ENCODE assay signal across 10 cellular contexts in genomic region chr12:27193854-27194544, GRCh38. TPM values are rescaled to one million over a fixed set of nuclear protein-coding genes. Genes with fewer than 3 reads are reported as not detected.
DNase-seq lines count a peak whose midpoint lies in the region; ATAC-seq and TF ChIP-seq lines count a peak whose summit lies in the region.
"Had no signal": no experiment of that assay in that cellular context is flagged by ENCODE, and none has a peak within 500 bp of the region (broad histone marks: within the 10 kb centered on the region; RNA-seq: fewer than 3 reads in every experiment).

No MANE protein-coding gene starts in this region.

- no peaks in the 10 kb centered on the region for H3K36me3 Mint-ChIP-seq in activated T-cell treated with anti-CD3 and anti-CD28 coated beads, Interleukin-2, amount 50 U/mL, for 72 hours (ENCODE audit: insufficient read depth in 2 of 2)

- H3K4me3 ChIP-seq in ascending aorta (no peak overlapping the region), cardiac muscle cell (no peak overlapping the region), prostate gland (no peak overlapping the region), thyroid gland (replicated peaks in 1 of 3) (no peak overlapping the region)

- H3K9me3 ChIP-seq in ascending aorta = no peaks in the 10 kb centered on the region
- no peaks in the 10 kb centered on the region for H3K9me3 ChIP-seq in cardiac muscle cell (ENCODE audit: low read depth)
- H3K9me3 ChIP-seq in prostate gland = no peaks in the 10 kb centered on the region
- H3K9me3 ChIP-seq in thyroid gland = no peaks in the 10 kb centered on the region

- H3K27me3 ChIP-seq in ascending aorta = no peaks in the 10 kb centered on the region
- no peaks in the 10 kb centered on the region for H3K27me3 ChIP-seq in cardiac muscle cell
- no peaks in the 10 kb centered on the region for H3K27me3 ChIP-seq in prostate gland (replicated peaks; ENCODE audit: insufficient read depth)
- H3K27me3 ChIP-seq in thyroid gland = no peaks in the 10 kb centered on the region

- WGBS in prostate gland = 48% methylated on average over 2 of the region's 2 CpGs
- WGBS in thyroid gland, 2 donors = 72 to 77% methylated on average over 2 of the region's 2 CpGs

- no peaks in the 10 kb centered on the region for H3K9me3 Mint-ChIP-seq in activated T-cell treated with anti-CD3 and anti-CD28 coated beads, Interleukin-2, amount 50 U/mL, for 72 hours

- H3K4me1 ChIP-seq in ascending aorta (peaks cover 14 to 71% of the 10 kb centered on the region in 2 donors), cardiac muscle cell (ENCODE audit: low read depth) (peaks cover 18% of the 10 kb centered on the region), prostate gland (replicated peaks) (peaks cover 3% of the 10 kb centered on the region), thyroid gland (no peaks in the 10 kb centered on the region)

- peak in 2 of 3 experiments; percentile 5 to 31 for TF ChIP-seq CTCF in ascending aorta (IDR thresholded peaks at IDR 0.05)
- no peak for TF ChIP-seq CTCF in cardiac muscle cell (IDR thresholded peaks at IDR 0.05; ENCODE audit: low read depth, low read length)
- TF ChIP-seq CTCF in prostate gland (IDR thresholded peaks at IDR 0.05) = peak in 1 of 4 experiments; percentile 9
- no peak for TF ChIP-seq CTCF in thyroid gland (IDR thresholded peaks at IDR 0.05)

- no peaks in the 10 kb centered on the region for H3K4me1 Mint-ChIP-seq in activated T-cell treated with anti-CD3 and anti-CD28 coated beads, Interleukin-2, amount 50 U/mL, for 72 hours (ENCODE audit: low read depth)

- peak overlapping the region; percentile 92 to 95 for H3K27ac ChIP-seq in ascending aorta
- H3K27ac ChIP-seq in cardiac muscle cell = peak overlapping the region; percentile 89
- H3K27ac ChIP-seq in prostate gland = peak overlapping the region; percentile 38
- H3K27ac ChIP-seq in thyroid gland = peak overlapping the region in 1 of 3 donors; percentile 10

- TF ChIP-seq POLR2A in prostate gland (IDR thresholded peaks at IDR 0.05) = no peak
- TF ChIP-seq POLR2A in thyroid gland (IDR thresholded peaks at IDR 0.05) = no peak

- ATAC-seq in activated T-cell treated with anti-CD3 and anti-CD28 coated beads, Interleukin-2, amount 50 U/mL, for 72 hours (replicated peaks in 1 of 2) = no peak

- intact Hi-C loops in ascending aorta (cut with DNase I) = loop anchor here (2.0 to 5.0 kb wide), 4 partner anchors 15 to 172 kb away; partner anchors contain the start of genes MED21 and STK38L
- intact Hi-C loops in prostate gland (cut with DNase I) = loop anchor here (5.0 kb wide), 2 partner anchors 48 to 172 kb away; partner anchors contain the start of genes MED21 and STK38L
- intact Hi-C loops in thyroid gland (cut with DNase I) = no loop called here

- DNase-seq in GM04503 (ENCODE audit: low read depth) (peak; percentile 76), ascending aorta (ENCODE audit: low spot score in 2 of 2) (peak; percentile 59 to 93), cardiac muscle cell (ENCODE audit: low read depth in 1 of 2, low spot score in 1 of 2) (peak; percentile 74 to 87), prostate gland (ENCODE audit: low spot score) (peak; percentile 16), thyroid gland (no peak), NCI-H146 treated with DMSO at 0.1 percent for 48 hours (lab: John Stamatoyannopoulos, UW; ENCODE audit: unreplicated experiment) (no peak), GDM1 (lab: John Stamatoyannopoulos, UW) (no peak)
- DNase-seq in activated T-cell treated with anti-CD3 and anti-CD28 coated beads, Interleukin-2, amount 50 U/mL, for 72 hours = no peak
- DNase-seq: NCI-H187 treated with DMSO at 0.1 percent for 48 hours, SW 1271 had no signal

- H3K27me3 Mint-ChIP-seq in activated T-cell treated with anti-CD3 and anti-CD28 coated beads, Interleukin-2, amount 50 U/mL, for 72 hours (ENCODE audit: low read depth) = no peaks in the 10 kb centered on the region

- no peak overlapping the region for H3K4me3 Mint-ChIP-seq in activated T-cell treated with anti-CD3 and anti-CD28 coated beads, Interleukin-2, amount 50 U/mL, for 72 hours

- H3K27ac Mint-ChIP-seq in activated T-cell treated with anti-CD3 and anti-CD28 coated beads, Interleukin-2, amount 50 U/mL, for 72 hours = no peak overlapping the region

- H3K36me3 ChIP-seq in ascending aorta = no peaks in the 10 kb centered on the region
- H3K36me3 ChIP-seq in cardiac muscle cell = no peaks in the 10 kb centered on the region
- H3K36me3 ChIP-seq in prostate gland = no peaks in the 10 kb centered on the region
- H3K36me3 ChIP-seq in thyroid gland = no peaks in the 10 kb centered on the region

RNA-seq across cellular contexts. Expression of gene STK38L, which starts 50.1 kb away (rescaled TPM):
- total RNA-seq in ascending aorta (137 TPM), cardiac muscle cell (29.3 and 30.0 TPM in 2 replicates), prostate gland (10 to 100 TPM; 25.3 to 37.1 TPM), thyroid gland (10 to 100 TPM; 20.1 to 42.2 (median 27.0) TPM)
- polyA plus RNA-seq in cardiac muscle cell = 19.5 and 20.3 TPM in 2 replicates
- 10 to 100 TPM; 24.8 to 30.6 TPM for total RNA-seq in activated T-cell treated with anti-CD3 and anti-CD28 coated beads, Interleukin-2, amount 50 U/mL, for 72 hours

Comparison
In these comparisons a context has a peak if more than half of its experiments do, and no peak if none do; other contexts are left out.
1. DNase-seq: peak in GM04503 (single experiment), ascending aorta (2 of 2), cardiac muscle cell (2 of 2) and prostate gland (single experiment); none in activated T-cell treated with anti-CD3 and anti-CD28 coated beads, Interleukin-2, amount 50 U/mL, for 72 hours (0 of 2), thyroid gland (0 of 2), NCI-H146 treated with DMSO at 0.1 percent for 48 hours (single experiment) and GDM1 (single experiment).
2. CTCF ChIP-seq: peak in ascending aorta (2 of 3); none in cardiac muscle cell (single experiment) and thyroid gland (0 of 6).